ENCODE assay signal across 24 cellular contexts in genomic region chr2:170573660-170574059, GRCh38.
DNase-seq lines count a peak whose midpoint lies in the region; ATAC-seq and TF ChIP-seq lines count a peak whose summit lies in the region.
"Had no signal": no experiment of that assay in that cellular context is flagged by ENCODE, and none has a peak within 500 bp of the region (broad histone marks: within the 10 kb centered on the region; RNA-seq: fewer than 3 reads in every experiment).

No MANE protein-coding gene starts in this region.

- BruUV-seq in PC-9 (replicated peaks; lab: Mats Ljungman, UMichigan), result no TSS peak

- H3K4me1 Mint-ChIP-seq in H9, result peaks cover 7 to 11% of the 10 kb centered on the region in 2 experiments
- H3K4me1 Mint-ChIP-seq: CD4-positive, alpha-beta memory T cell had no signal

- no peaks in the 10 kb centered on the region for H3K27me3 ChIP-seq in H9 (ENCODE audit: insufficient read depth, low read length)
- no peaks in the 10 kb centered on the region for H3K27me3 ChIP-seq in right lobe of liver
- no peaks in the 10 kb centered on the region for H3K27me3 ChIP-seq in PC-9 (ENCODE audit: insufficient read depth, low read depth)
- H3K27me3 ChIP-seq: BLaER1 treated with 17β-estradiol and CSF1 and Interleukin-3, amounts not matched to agents 10 nM and 100 nM; Peyer's patch; SJCRH30 had no signal

- no peak overlapping the region for H3K23ac ChIP-seq in H9 (ENCODE audit: insufficient read length, low read depth, low read length)

- H3K36me3 Mint-ChIP-seq in H9 (ENCODE audit: insufficient read depth in 1 of 3, low read depth in 3 of 3), result no peaks in the 10 kb centered on the region
- H3K36me3 Mint-ChIP-seq: CD4-positive, alpha-beta memory T cell had no signal

- no peak overlapping the region for H2BK5ac ChIP-seq in H9 (ENCODE audit: insufficient read length, low read length)

- no peak overlapping the region for H2BK120ac ChIP-seq in H9 (ENCODE audit: low read depth, low read length, poor library complexity, severe bottlenecking)

- H3K56ac ChIP-seq in H9 (ENCODE audit: insufficient read length, low read depth, low read length), result no peak overlapping the region

- no peaks in the 10 kb centered on the region for H3K36me3 ChIP-seq in right lobe of liver
- H3K36me3 ChIP-seq in PC-9 (ENCODE audit: low read depth), result no peaks in the 10 kb centered on the region
- H3K36me3 ChIP-seq: BLaER1 treated with 17β-estradiol and CSF1 and Interleukin-3, amounts not matched to agents 10 nM and 100 nM; Peyer's patch; SJCRH30 had no signal

- no peak for TF ChIP-seq CTCF in H9 (conservative IDR thresholded peaks at IDR 0.05)
- TF ChIP-seq CTCF in right lobe of liver (IDR thresholded peaks at IDR 0.05), result no peak
- no peak for TF ChIP-seq CTCF in PC-9 (conservative IDR thresholded peaks at IDR 0.05)

- H2BK12ac ChIP-seq in H9 (ENCODE audit: insufficient read length, low read depth, low read length), result no peak overlapping the region

- H3K9me3 Mint-ChIP-seq in H9, result no peaks in the 10 kb centered on the region
- H3K9me3 Mint-ChIP-seq: CD4-positive, alpha-beta memory T cell had no signal

- POLR2A ChIA-PET in PC-9 (lab: Charles Lee; ENCODE audit: unreplicated experiment), result no interaction called here

- intact Hi-C loops in right lobe of liver (cut with DNase I), result no loop called here
- intact Hi-C loops in PC-9 (cut with micrococcal nuclease; ENCODE audit: unreplicated experiment), result no loop called here

- peak overlapping the region in 2 of 3 experiments; percentile 25 to 42; a peak in 1 of 7 replicates for H3K27ac Mint-ChIP-seq in H9
- H3K27ac Mint-ChIP-seq: CD4-positive, alpha-beta memory T cell; HFFc6 had no signal

- H3K27ac ChIP-seq in H9 (ENCODE audit: insufficient read length, low read depth, low read length) (no peak overlapping the region), right lobe of liver (no peak overlapping the region), PC-9 (no peak overlapping the region)
- H3K27ac ChIP-seq: BLaER1 treated with 17β-estradiol and CSF1 and Interleukin-3, amounts not matched to agents 10 nM and 100 nM; Peyer's patch; SJCRH30 had no signal

- WGBS in H9 (ENCODE audit: extremely low coverage, insufficient read length, low lambda C conversion rate), result no CpG with 5 or more reads among the region's 1 CpG
- WGBS in right lobe of liver (ENCODE audit: insufficient coverage, low coverage, low lambda C conversion rate, missing lambda C conversion rate), result 50% methylated on average over 1 of the region's 1 CpG

- H3K14ac ChIP-seq in H9 (ENCODE audit: insufficient read depth, low read length), result no peak overlapping the region

- H3K79me1 ChIP-seq in H9 (ENCODE audit: insufficient read depth, low read depth, low read length, poor library complexity, severe bottlenecking), result no peaks in the 10 kb centered on the region

- TF ChIP-seq POLR2A in right lobe of liver (IDR thresholded peaks at IDR 0.05), result no peak

- H3K9ac ChIP-seq in H9 (ENCODE audit: extremely low read depth, insufficient read length, low read length), result no peak overlapping the region
- H3K9ac ChIP-seq: BLaER1 treated with 17β-estradiol and CSF1 and Interleukin-3, amounts not matched to agents 10 nM and 100 nM had no signal

- no peak overlapping the region for H2BK20ac ChIP-seq in H9 (ENCODE audit: low read depth, low read length, poor library complexity, severe bottlenecking)

- DNase-seq in H9 (no peak), SW480 (ENCODE audit: low spot score) (peak; percentile 26), right lobe of liver (no peak), A172 (ENCODE audit: low spot score) (no peak), PC-9 (no peak), NCI-H446 treated with DMSO at 0.1 percent for 48 hours (lab: John Stamatoyannopoulos, UW) (no peak)
- DNase-seq: Caco-2; CD4-positive, alpha-beta memory T cell; GDM1; H7; HFFc6; KG1; NCI-H1105; NCI-H146; NCI-H2029; NCI-H226; NCI-H524; NCI-H774; NK-92 treated with Interleukin-12 subunit alpha and Interleukin-12 subunit beta, amount 100 ng/mL, for 24 hours; Peyer's patch; SJCRH30; T-helper 1 cell had no signal

- no peak overlapping the region for H3K4ac ChIP-seq in H9 (ENCODE audit: low read depth, low read length)

- no peak overlapping the region for H3K18ac ChIP-seq in H9 (ENCODE audit: insufficient read length, low read depth, low read length)

- H4K91ac ChIP-seq in H9 (ENCODE audit: insufficient read length, low read depth, low read length), result no peak overlapping the region

- CTCF ChIA-PET in PC-9 (lab: Charles Lee), result no interaction called here

- H3T11ph ChIP-seq in H9 (ENCODE audit: low read length), result no peak overlapping the region

- H3K4me2 ChIP-seq in H9 (ENCODE audit: insufficient read depth, insufficient read length, low read length) (no peak overlapping the region), PC-9 (no peak overlapping the region)
- H3K4me2 ChIP-seq: BLaER1 treated with 17β-estradiol and CSF1 and Interleukin-3, amounts not matched to agents 10 nM and 100 nM had no signal

- H3K4me3 Mint-ChIP-seq in H9, result peak overlapping the region in 1 of 2 experiments; percentile 39; a peak in 1 of 5 replicates
- H3K4me3 Mint-ChIP-seq: CD4-positive, alpha-beta memory T cell; HFFc6 had no signal

- no peaks in the 10 kb centered on the region for H3F3A ChIP-seq in PC-9 (ENCODE audit: insufficient read depth, low read depth)

- H3K9me3 ChIP-seq in H9 (ENCODE audit: control insufficient read depth, low read depth, low read length), result no peaks in the 10 kb centered on the region
- no peaks in the 10 kb centered on the region for H3K9me3 ChIP-seq in right lobe of liver
- no peaks in the 10 kb centered on the region for H3K9me3 ChIP-seq in PC-9 (ENCODE audit: insufficient read depth, low read depth)
- H3K9me3 ChIP-seq: BLaER1 treated with 17β-estradiol and CSF1 and Interleukin-3, amounts not matched to agents 10 nM and 100 nM; Caco-2; Peyer's patch; SJCRH30 had no signal

- H2AFZ ChIP-seq in H9 (ENCODE audit: low read length), result no peak overlapping the region
- no peak overlapping the region for H2AFZ ChIP-seq in PC-9

- H2AK5ac ChIP-seq in H9 (ENCODE audit: insufficient read length, low read length), result no peak overlapping the region

- ATAC-seq in right lobe of liver (peak in 3 of 4 donors; percentile 44 to 62 (median 45)), HG03520 (IDR thresholded peaks at IDR 0.05; ENCODE audit: unreplicated experiment) (no peak)

- H4K20me1 ChIP-seq in H9 (ENCODE audit: control insufficient read depth, insufficient read depth, insufficient read length), result no peaks in the 10 kb centered on the region
- H4K20me1 ChIP-seq in PC-9 (ENCODE audit: insufficient read depth), result no peaks in the 10 kb centered on the region
- H4K20me1 ChIP-seq: BLaER1 treated with 17β-estradiol and CSF1 and Interleukin-3, amounts not matched to agents 10 nM and 100 nM had no signal

- no peaks in the 10 kb centered on the region for H3K79me2 ChIP-seq in H9 (ENCODE audit: insufficient read depth, low read length)
- H3K79me2 ChIP-seq in PC-9 (ENCODE audit: low read depth), result no peaks in the 10 kb centered on the region

- H3K27me3 Mint-ChIP-seq in H9 (ENCODE audit: low read depth), result peaks cover 5% of the 10 kb centered on the region; the same call in 1 of the 2 replicates

- no peak overlapping the region for H2BK15ac ChIP-seq in H9 (ENCODE audit: low read depth, low read length)

- no peak overlapping the region for H4K5ac ChIP-seq in H9 (ENCODE audit: insufficient read length, low read depth, low read length)

- H3K23me2 ChIP-seq in H9 (ENCODE audit: insufficient read length, low read depth, low read length, poor library complexity, severe bottlenecking), result no peaks in the 10 kb centered on the region

- H4K8ac ChIP-seq in H9 (replicated peaks; ENCODE audit: insufficient read length, low read depth, low read length), result no peak overlapping the region

- H3K4me1 ChIP-seq in H9 (ENCODE audit: insufficient read depth, low read length) (no peaks in the 10 kb centered on the region), right lobe of liver (no peaks in the 10 kb centered on the region), PC-9 (replicated peaks; ENCODE audit: insufficient read depth) (no peaks in the 10 kb centered on the region)
- H3K4me1 ChIP-seq: BLaER1 treated with 17β-estradiol and CSF1 and Interleukin-3, amounts not matched to agents 10 nM and 100 nM; Peyer's patch had no signal

- H3K9me2 ChIP-seq in PC-9 (ENCODE audit: insufficient read depth), result no peaks in the 10 kb centered on the region

- no peak overlapping the region for H3K4me3 ChIP-seq in right lobe of liver
- no peak overlapping the region for H3K4me3 ChIP-seq in PC-9
- H3K4me3 ChIP-seq: BLaER1 treated with 17β-estradiol and CSF1 and Interleukin-3, amounts not matched to agents 10 nM and 100 nM; Peyer's patch; SJCRH30 had no signal
